In genomic region chr4:107712236-107712635, GRCh38 we compare ENCODE assay signal across 35 cellular contexts.
"Had no signal": no experiment of that assay in that cellular context is flagged by ENCODE, and none has a peak within 500 bp of the region (broad histone marks: within the 10 kb centered on the region; RNA-seq: fewer than 3 reads in every experiment).

No MANE protein-coding gene starts in this region.

- H3K27me3 ChIP-seq: breast epithelium, esophagus muscularis mucosa, foreskin keratinocyte, hepatocyte, ovary, sigmoid colon, vagina had no signal

- H3K4me1 ChIP-seq: esophagus muscularis mucosa, sigmoid colon had no signal

- H3K27ac ChIP-seq: breast epithelium, esophagus muscularis mucosa, foreskin keratinocyte, hepatocyte, ovary, sigmoid colon, vagina had no signal

- DNase-seq: activated CD4-positive, alpha-beta T cell treated with anti-CD3 and anti-CD28 coated beads for 4 hours; activated CD4-positive, alpha-beta T cell treated with anti-CD3 and anti-CD28 coated beads, Interleukin-2, amount 50 U/mL, for 4 hours; activated naive CD4-positive, alpha-beta T cell; activated T-cell treated with anti-CD3 and anti-CD28 coated beads for 4 hours; activated T-cell treated with anti-CD3 and anti-CD28 coated beads, Interleukin-2, amount 50 U/mL, for 72 hours; central memory CD4-positive, alpha-beta T cell; endodermal cell; foreskin keratinocyte; glutamatergic neuron; islet precursor cell; left colon; mammary epithelial cell; naive B cell; nephron progenitor cell; ovary; retina; sigmoid colon; small intestine; stimulated activated CD4-positive, alpha-beta T cell treated with anti-CD3 and anti-CD28 coated beads, Interleukin-1b, Interleukin-23, amount 100 ng/mL, for 48 hours; stimulated activated CD4-positive, alpha-beta T cell treated with anti-CD3 and anti-CD28 coated beads, Interleukin-4, amount 100 ng/mL, for 4 hours; stimulated activated CD8-positive, alpha-beta memory T cell treated with anti-CD3 and anti-CD28 coated beads, Interleukin-4, amount 100 ng/mL, for 48 hours; stimulated activated naive CD8-positive, alpha-beta T cell treated with anti-CD3 and anti-CD28 coated beads, Interleukin-15, amount 100 ng/mL, for 72 hours; substantia nigra; T-helper 1 cell had no signal

- H2AFZ ChIP-seq: hepatocyte had no signal

- H3K36me3 ChIP-seq: breast epithelium, esophagus muscularis mucosa, ovary, sigmoid colon, vagina had no signal

- H3K4me3 ChIP-seq: breast epithelium, esophagus muscularis mucosa, hepatocyte, ovary, sigmoid colon, vagina had no signal

- H3K27me3 Mint-ChIP-seq: dendritic cell treated with granulocyte-macrophage colony-stimulating factor and Interleukin-4, amounts not matched to agents 40 ng/mL and 50 ng/mL, for 4 days; naive B cell; progenitor cell of endocrine pancreas; stimulated activated memory B cell treated with anti-CD40 and anti-IgM and Interleukin-4, amounts not matched to agents 10 μg/mL and 1 μg/mL and 100 μg/mL, for 72 hours; stimulated activated naive CD8-positive, alpha-beta T cell treated with anti-CD3 and anti-CD28 coated beads, Interleukin-15, amount 100 ng/mL, for 72 hours; type B pancreatic cell had no signal

- H3K4me3 Mint-ChIP-seq: activated T-cell treated with anti-CD3 and anti-CD28 coated beads, Interleukin-2, amount 50 U/mL, for 72 hours; dendritic cell treated with granulocyte-macrophage colony-stimulating factor and Interleukin-4, amounts not matched to agents 40 ng/mL and 50 ng/mL, for 4 days; endodermal cell; mesothelial cell of epicardium; nephron progenitor cell; stimulated activated memory B cell treated with anti-CD40 and anti-IgM and Interleukin-4, amounts not matched to agents 10 μg/mL and 1 μg/mL and 100 μg/mL, for 72 hours; stimulated activated naive CD8-positive, alpha-beta T cell treated with anti-CD3 and anti-CD28 coated beads, Interleukin-15, amount 100 ng/mL, for 72 hours; T-helper 2 cell treated with Interferon-gamma antibody and Interleukin-4, amounts not matched to agents 5 μg/mL and 100 μg/mL, for 36 hours; type B pancreatic cell had no signal

- H3K4me2 ChIP-seq: hepatocyte had no signal

- ATAC-seq: activated naive CD4-positive, alpha-beta T cell treated with anti-CD3 and anti-CD28 coated beads, Interleukin-2, amount 50 U/mL, for 72 hours; activated T-cell treated with anti-CD3 and anti-CD28 coated beads, Interleukin-2, amount 50 U/mL, for 72 hours; foreskin keratinocyte; left colon; stimulated activated memory B cell treated with anti-CD40 and anti-IgM and Interleukin-4, amounts not matched to agents 10 μg/mL and 1 μg/mL and 100 μg/mL, for 72 hours; stimulated activated naive CD8-positive, alpha-beta T cell treated with anti-CD3 and anti-CD28 coated beads, Interleukin-15, amount 100 ng/mL, for 72 hours had no signal

- H3K27ac Mint-ChIP-seq: activated naive CD4-positive, alpha-beta T cell treated with anti-CD3 and anti-CD28 coated beads, Interleukin-2, amount 50 U/mL, for 72 hours; activated T-cell treated with anti-CD3 and anti-CD28 coated beads, Interleukin-2, amount 50 U/mL, for 72 hours; dendritic cell treated with granulocyte-macrophage colony-stimulating factor and Interleukin-4, amounts not matched to agents 40 ng/mL and 50 ng/mL, for 4 days; endodermal cell; mesothelial cell of epicardium; nephron progenitor cell; progenitor cell of endocrine pancreas; stimulated activated memory B cell treated with anti-CD40 and anti-IgM and Interleukin-4, amounts not matched to agents 10 μg/mL and 1 μg/mL and 100 μg/mL, for 72 hours; stimulated activated naive CD8-positive, alpha-beta T cell treated with anti-CD3 and anti-CD28 coated beads, Interleukin-15, amount 100 ng/mL, for 72 hours; T-helper 2 cell treated with Interferon-gamma antibody and Interleukin-4, amounts not matched to agents 5 μg/mL and 100 μg/mL, for 36 hours; type B pancreatic cell had no signal

- H3K9me3 ChIP-seq: ovary, vagina had no signal

- H3K9me3 Mint-ChIP-seq: stimulated activated memory B cell treated with anti-CD40 and anti-IgM and Interleukin-4, amounts not matched to agents 10 μg/mL and 1 μg/mL and 100 μg/mL, for 72 hours had no signal

- FAIRE-seq: small intestine had no signal
